In the genomic region with DNA sequence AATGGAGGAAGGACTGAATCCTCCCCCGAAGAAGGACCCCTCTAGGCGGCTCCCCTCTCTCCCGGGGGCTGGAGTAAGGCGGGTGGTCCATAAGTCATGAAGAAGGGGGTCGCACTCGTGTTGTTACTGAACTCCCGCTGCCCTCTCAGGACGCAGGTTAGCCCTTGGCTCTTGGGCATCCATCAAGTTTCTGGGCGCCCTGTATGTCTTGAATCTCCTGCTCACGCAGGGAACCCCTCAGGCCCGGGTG, we compare ENCODE assay signal across 8 cellular contexts. TPM values are rescaled to one million over a fixed set of nuclear protein-coding genes. Genes with fewer than 3 reads are reported as not detected.
DNase-seq lines count a peak whose midpoint lies in the region; ATAC-seq and TF ChIP-seq lines count a peak whose summit lies in the region.

No MANE protein-coding gene starts in this region.

- peak overlapping the region; percentile 85 for H3K27ac ChIP-seq in OCI-LY1 (ENCODE audit: low read depth, low read length, poor library complexity, severe bottlenecking)
- peak overlapping the region; percentile 100 for H3K27ac ChIP-seq in ectodermal cell (ENCODE audit: insufficient read depth, low read depth, low read length, poor library complexity, severe bottlenecking)

- no peaks in the 10 kb centered on the region for H3K27me3 ChIP-seq in BJ (ENCODE audit: control insufficient read depth, insufficient read depth, low read length)
- H3K27me3 ChIP-seq in OCI-LY1 (ENCODE audit: insufficient read depth, low read length) = no peaks in the 10 kb centered on the region
- H3K27me3 ChIP-seq in ectodermal cell (ENCODE audit: control insufficient read depth, insufficient read depth, low read length, poor library complexity, severe bottlenecking) = no peaks in the 10 kb centered on the region

- H3K27me3 Mint-ChIP-seq in natural killer cell treated with Interleukin-12 subunit alpha and Interleukin-12 subunit beta and Interleukin-15 and Interleukin-18, amount 100 ng/mL, for 72 hours = no peaks in the 10 kb centered on the region

- no peaks in the 10 kb centered on the region for H4K20me1 ChIP-seq in OCI-LY1 (ENCODE audit: insufficient read depth, low read length)

- peak overlapping the region; percentile 88 for H3K4me3 Mint-ChIP-seq in natural killer cell treated with Interleukin-12 subunit alpha and Interleukin-12 subunit beta and Interleukin-15 and Interleukin-18, amount 100 ng/mL, for 72 hours

- no peak for DNase-seq in BJ (ENCODE audit: low read depth)
- DNase-seq in natural killer cell treated with Interleukin-12 subunit alpha and Interleukin-12 subunit beta and Interleukin-15 and Interleukin-18, amount 100 ng/mL, for 72 hours (ENCODE audit: low spot score) = no peak
- DNase-seq in NCI-H748 treated with DMSO at 0.1 percent for 48 hours (lab: John Stamatoyannopoulos, UW) = no peak

- WGBS in ectodermal cell, 2 experiments = 0 to 1% methylated on average over 11 of the region's 11 CpGs

- no peaks in the 10 kb centered on the region for H3F3A ChIP-seq in OCI-LY1 (ENCODE audit: insufficient read depth, low read length)

- peak overlapping the region; percentile 86 for H3K4me3 ChIP-seq in BJ (ENCODE audit: low read depth, low read length)
- peak overlapping the region; percentile 87 for H3K4me3 ChIP-seq in OCI-LY1 (ENCODE audit: low read depth, low read length, poor library complexity, severe bottlenecking)
- peak overlapping the region; percentile 60 for H3K4me3 ChIP-seq in ectodermal cell (ENCODE audit: insufficient read depth, low read depth, low read length)

- peak overlapping the region; percentile 95 for H3K9ac ChIP-seq in OCI-LY1 (ENCODE audit: low read length)

- H3K4me1 Mint-ChIP-seq in natural killer cell treated with Interleukin-12 subunit alpha and Interleukin-12 subunit beta and Interleukin-15 and Interleukin-18, amount 100 ng/mL, for 72 hours (ENCODE audit: low read depth in 2 of 2) = peaks cover 0 to 5% of the 10 kb centered on the region in 2 donors

- peaks cover 9% of the 10 kb centered on the region for H3K79me2 ChIP-seq in OCI-LY1 (ENCODE audit: insufficient read depth, low read length)

- H2AFZ ChIP-seq in OCI-LY1 (ENCODE audit: low read length) = no peak overlapping the region

- CTCF ChIA-PET in BJ (lab: Yijun Ruan, JAX) = interaction anchor here (1.6 to 18.7 kb wide), 3 partner anchors 16 to 208 kb away, joined by 3 to 416 read pairs (median 95); a partner anchor contains a TSS

- peak overlapping the region; percentile 67 to 75 for H3K27ac Mint-ChIP-seq in natural killer cell treated with Interleukin-12 subunit alpha and Interleukin-12 subunit beta and Interleukin-15 and Interleukin-18, amount 100 ng/mL, for 72 hours

- H3K9me2 ChIP-seq in OCI-LY1 (ENCODE audit: low read depth, low read length) = no peaks in the 10 kb centered on the region

- H3K4me1 ChIP-seq in OCI-LY1 (ENCODE audit: insufficient read depth, low read length, severe bottlenecking) = peaks cover 75% of the 10 kb centered on the region
- peaks cover 27% of the 10 kb centered on the region for H3K4me1 ChIP-seq in ectodermal cell (ENCODE audit: control insufficient read depth, insufficient read depth, low read length)

- POLR2A ChIA-PET in BJ (lab: Charles Lee) = no interaction called here

- no peaks in the 10 kb centered on the region for H3K36me3 Mint-ChIP-seq in natural killer cell treated with Interleukin-12 subunit alpha and Interleukin-12 subunit beta and Interleukin-15 and Interleukin-18, amount 100 ng/mL, for 72 hours

- H3K4me2 ChIP-seq in OCI-LY1 (ENCODE audit: low read length) = peak overlapping the region; percentile 76

- TF ChIP-seq CTCF in BJ (IDR thresholded peaks at IDR 0.05; ENCODE audit: insufficient read depth, low read depth, low read length) (no peak), OCI-LY1 (IDR thresholded peaks at IDR 0.05; ENCODE audit: low read length) (no peak)

- peaks cover 24% of the 10 kb centered on the region for H3K36me3 ChIP-seq in BJ (ENCODE audit: control insufficient read depth, insufficient read depth, low read length)
- peaks cover 63% of the 10 kb centered on the region for H3K36me3 ChIP-seq in OCI-LY1 (ENCODE audit: insufficient read depth, low read length)
- peaks cover 17% of the 10 kb centered on the region for H3K36me3 ChIP-seq in ectodermal cell (ENCODE audit: control insufficient read depth, insufficient read depth, low read length)

- H3K9me3 Mint-ChIP-seq in natural killer cell treated with Interleukin-12 subunit alpha and Interleukin-12 subunit beta and Interleukin-15 and Interleukin-18, amount 100 ng/mL, for 72 hours = no peaks in the 10 kb centered on the region

- ATAC-seq in natural killer cell treated with Interleukin-12 subunit alpha and Interleukin-12 subunit beta and Interleukin-15 and Interleukin-18, amount 100 ng/mL, for 72 hours = no peak
- ATAC-seq in HG02885 (IDR thresholded peaks at IDR 0.05; ENCODE audit: poor library complexity, unreplicated experiment) = no peak
- ATAC-seq in GM21367 (IDR thresholded peaks at IDR 0.05; ENCODE audit: unreplicated experiment) = no peak
- no peak for ATAC-seq in GM19467 (IDR thresholded peaks at IDR 0.05; ENCODE audit: unreplicated experiment)

- 0 out of 2 replicates have a peak, but pooled peaks cover 6% of the 10 kb centered on the region for H3K9me3 ChIP-seq in OCI-LY1 (ENCODE audit: low read length)
- H3K9me3 ChIP-seq in ectodermal cell (ENCODE audit: control insufficient read depth, low read length) = no peaks in the 10 kb centered on the region

RNA-seq across cellular contexts. Expression of a gene that starts 0.9 kb away (rescaled TPM):
- 26.4 and 55.6 TPM in 2 replicates for polyA plus RNA-seq in BJ (2011; rRNA removed)
- polyA minus RNA-seq in BJ (2011; rRNA and poly(A)+ RNA removed) = 80.8 and 135 TPM in 2 replicates
- 97.8 TPM for polyA plus RNA-seq in ectodermal cell (2013, experiment 1 of 4)
- 108 TPM for polyA plus RNA-seq in ectodermal cell (2013, experiment 2 of 4)
- 84.9 TPM for polyA plus RNA-seq in ectodermal cell (2013, experiment 3 of 4)
- polyA plus RNA-seq in ectodermal cell (2013, experiment 4 of 4) = 92.4 TPM
- 100 to 1,000 TPM in 1 of 2 donors, 10 to 100 TPM in 1; 59.7 to 186 TPM for total RNA-seq in natural killer cell treated with Interleukin-12 subunit alpha and Interleukin-12 subunit beta and Interleukin-15 and Interleukin-18, amount 100 ng/mL, for 72 hours

RNA-seq across cellular contexts. Expression of a gene that starts 16.1 kb away (rescaled TPM):
- polyA plus RNA-seq in BJ (2011; rRNA removed) = 3.8 and 5.3 TPM in 2 replicates
- polyA minus RNA-seq in BJ (2011; rRNA and poly(A)+ RNA removed) = 3.4 and 6.9 TPM in 2 replicates
- polyA plus RNA-seq in ectodermal cell (2013, experiment 1 of 4) = 12.2 TPM
- polyA plus RNA-seq in ectodermal cell (2013, experiment 2 of 4) = 11.3 TPM
- 6.1 TPM for polyA plus RNA-seq in ectodermal cell (2013, experiment 3 of 4)
- 8.4 TPM for polyA plus RNA-seq in ectodermal cell (2013, experiment 4 of 4)
- 10 to 100 TPM in 1 of 2 donors, 1 to 10 TPM in 1; 3.2 to 10.2 TPM for total RNA-seq in natural killer cell treated with Interleukin-12 subunit alpha and Interleukin-12 subunit beta and Interleukin-15 and Interleukin-18, amount 100 ng/mL, for 72 hours

RNA-seq across cellular contexts. Expression of a gene that starts 18.7 kb away (rescaled TPM):
- 9.4 and 9.8 TPM in 2 replicates for polyA plus RNA-seq in BJ (2011; rRNA removed)
- polyA minus RNA-seq in BJ (2011; rRNA and poly(A)+ RNA removed) = 4.2 and 5.6 TPM in 2 replicates
- polyA plus RNA-seq in ectodermal cell (2013, experiment 1 of 4) = 12.6 TPM
- polyA plus RNA-seq in ectodermal cell (2013, experiment 2 of 4) = 13.5 TPM
- polyA plus RNA-seq in ectodermal cell (2013, experiment 3 of 4) = 12.7 TPM
- 11.8 TPM for polyA plus RNA-seq in ectodermal cell (2013, experiment 4 of 4)
- total RNA-seq in natural killer cell treated with Interleukin-12 subunit alpha and Interleukin-12 subunit beta and Interleukin-15 and Interleukin-18, amount 100 ng/mL, for 72 hours = 1 to 10 TPM; 1.5 to 9.7 TPM

RNA-seq across cellular contexts. Expression of a gene that starts 24.9 kb away (rescaled TPM):
- 486 and 1,227 TPM in 2 replicates for polyA plus RNA-seq in BJ (2011; rRNA removed)
- polyA minus RNA-seq in BJ (2011; rRNA and poly(A)+ RNA removed) = 443 and 501 TPM in 2 replicates
- polyA plus RNA-seq in ectodermal cell (2013, experiment 1 of 4) = 1,725 TPM
- 1,692 TPM for polyA plus RNA-seq in ectodermal cell (2013, experiment 2 of 4)
- polyA plus RNA-seq in ectodermal cell (2013, experiment 3 of 4) = 2,280 TPM
- polyA plus RNA-seq in ectodermal cell (2013, experiment 4 of 4) = 2,403 TPM
- total RNA-seq in natural killer cell treated with Interleukin-12 subunit alpha and Interleukin-12 subunit beta and Interleukin-15 and Interleukin-18, amount 100 ng/mL, for 72 hours = 1,000 to 10,000 TPM; 1,264 to 1,439 TPM

RNA-seq across cellular contexts. Expression of a gene that starts 27.1 kb away (rescaled TPM):
- polyA plus RNA-seq in BJ (2011; rRNA removed) = 307 and 473 TPM in 2 replicates
- polyA minus RNA-seq in BJ (2011; rRNA and poly(A)+ RNA removed) = 192 and 265 TPM in 2 replicates
- 98.2 TPM for polyA plus RNA-seq in ectodermal cell (2013, experiment 1 of 4)
- polyA plus RNA-seq in ectodermal cell (2013, experiment 2 of 4) = 95.9 TPM
- polyA plus RNA-seq in ectodermal cell (2013, experiment 3 of 4) = 94.5 TPM
- 94.6 TPM for polyA plus RNA-seq in ectodermal cell (2013, experiment 4 of 4)
- total RNA-seq in natural killer cell treated with Interleukin-12 subunit alpha and Interleukin-12 subunit beta and Interleukin-15 and Interleukin-18, amount 100 ng/mL, for 72 hours = 10 to 100 TPM in 1 of 2 donors, 1 to 10 TPM in 1; 8.5 to 25.7 TPM
